In the genomic region with DNA sequence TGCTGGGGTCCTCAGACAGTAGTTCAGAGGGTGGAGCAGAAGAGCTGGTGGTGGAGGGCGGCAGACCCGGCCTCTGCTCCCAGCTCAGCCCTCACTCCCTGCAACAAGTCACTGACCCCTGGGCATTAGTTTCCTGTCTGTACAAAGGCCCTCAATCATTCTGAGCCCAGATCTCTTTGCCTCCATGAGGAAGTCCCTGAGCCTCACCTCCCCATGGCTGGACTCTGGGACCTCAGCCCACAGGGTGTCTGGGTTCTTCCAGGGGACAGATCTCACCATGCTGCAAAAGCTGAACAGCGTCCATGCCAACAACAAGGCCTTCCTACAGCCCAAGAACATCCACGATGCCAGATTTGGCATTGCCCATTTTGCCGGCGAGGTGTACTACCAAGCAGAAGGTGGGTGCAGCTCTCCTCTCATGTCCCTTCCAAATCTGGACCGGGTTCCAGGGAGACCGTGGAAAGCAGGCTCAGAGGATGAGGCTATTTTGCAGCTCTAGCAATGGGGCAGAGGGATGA, we compare ENCODE assay signal across 19 cellular contexts. TPM values are rescaled to one million over a fixed set of nuclear protein-coding genes. Genes with fewer than 3 reads are reported as not detected.
"Had no signal": no experiment of that assay in that cellular context is flagged by ENCODE, and none has a peak within 500 bp of the region (broad histone marks: within the 10 kb centered on the region; RNA-seq: fewer than 3 reads in every experiment).

No MANE protein-coding gene starts in this region.

- H3K4me3 Mint-ChIP-seq: activated T-helper 1 cell treated with anti-CD3 and anti-CD28 coated beads, Interleukin-12 subunit alpha, Interleukin-12 subunit beta, Interleukin-2, Interleukin-4 antibody, amounts not matched to agents 30 ng/mL and 10 ng/mL and 1 ng/mL, durations not matched to agents 14 hours and 24 hours and 36 hours; nephron progenitor cell; stimulated activated effector memory CD8-positive, alpha-beta T cell treated with anti-CD3 and anti-CD28 coated beads, Interleukin-12 subunit alpha, Interleukin-12 subunit beta, amount 100 ng/mL, for 72 hours had no signal

- H3K27ac Mint-ChIP-seq: activated T-helper 1 cell treated with anti-CD3 and anti-CD28 coated beads, Interleukin-12 subunit alpha, Interleukin-12 subunit beta, Interleukin-2, Interleukin-4 antibody, amounts not matched to agents 30 ng/mL and 10 ng/mL and 1 ng/mL, durations not matched to agents 14 hours and 24 hours and 36 hours; nephron progenitor cell; stimulated activated effector memory CD8-positive, alpha-beta T cell treated with anti-CD3 and anti-CD28 coated beads, Interleukin-12 subunit alpha, Interleukin-12 subunit beta, amount 100 ng/mL, for 72 hours had no signal

- ATAC-seq: stimulated activated effector memory CD8-positive, alpha-beta T cell treated with anti-CD3 and anti-CD28 coated beads, Interleukin-12 subunit alpha, Interleukin-12 subunit beta, amount 100 ng/mL, for 72 hours had no signal

- H3K27ac ChIP-seq: colonic mucosa, esophagus squamous epithelium, thyroid gland had no signal

- H3K36me3 Mint-ChIP-seq: stimulated activated effector memory CD8-positive, alpha-beta T cell treated with anti-CD3 and anti-CD28 coated beads, Interleukin-12 subunit alpha, Interleukin-12 subunit beta, amount 100 ng/mL, for 72 hours had no signal

- DNase-seq: activated CD4-positive, alpha-beta T cell treated with anti-CD3 and anti-CD28 coated beads for 1 hour; activated CD4-positive, alpha-beta T cell treated with anti-CD3 and anti-CD28 coated beads, Interleukin-2, amount 50 U/mL, for 4 hours; activated naive CD4-positive, alpha-beta T cell treated with anti-CD3 and anti-CD28 coated beads, Interleukin-2, amount 50 U/mL, for 16 hours; amniotic stem cell; caudate nucleus; colonic mucosa; esophagus squamous epithelium; hippocampal formation; kidney glomerular epithelial cell; mesendoderm; nephron progenitor cell; SHP77; SK-N-SH; T-helper 1 cell; T1000; thyroid gland had no signal

- H3K9me3 Mint-ChIP-seq: activated T-helper 1 cell treated with anti-CD3 and anti-CD28 coated beads, Interleukin-12 subunit alpha, Interleukin-12 subunit beta, Interleukin-2, Interleukin-4 antibody, amounts not matched to agents 30 ng/mL and 10 ng/mL and 1 ng/mL, durations not matched to agents 14 hours and 24 hours and 36 hours; nephron progenitor cell; stimulated activated effector memory CD8-positive, alpha-beta T cell treated with anti-CD3 and anti-CD28 coated beads, Interleukin-12 subunit alpha, Interleukin-12 subunit beta, amount 100 ng/mL, for 72 hours had no signal

- H3K4me1 Mint-ChIP-seq: nephron progenitor cell; stimulated activated effector memory CD8-positive, alpha-beta T cell treated with anti-CD3 and anti-CD28 coated beads, Interleukin-12 subunit alpha, Interleukin-12 subunit beta, amount 100 ng/mL, for 72 hours had no signal

- H3K27me3 ChIP-seq: colonic mucosa, esophagus squamous epithelium, thyroid gland had no signal

- H3K36me3 ChIP-seq: colonic mucosa, esophagus squamous epithelium, thyroid gland had no signal

- H3K4me1 ChIP-seq: colonic mucosa, esophagus squamous epithelium, thyroid gland had no signal

- H3K9me3 ChIP-seq: colonic mucosa, esophagus squamous epithelium, SK-N-SH, thyroid gland had no signal

- H3K4me3 ChIP-seq: colonic mucosa, esophagus squamous epithelium, thyroid gland had no signal

RNA-seq across cellular contexts. Expression of a gene that starts 49.1 kb away (rescaled TPM):
- total RNA-seq: endothelial cell of umbilical vein had no signal
